In the genomic region with DNA sequence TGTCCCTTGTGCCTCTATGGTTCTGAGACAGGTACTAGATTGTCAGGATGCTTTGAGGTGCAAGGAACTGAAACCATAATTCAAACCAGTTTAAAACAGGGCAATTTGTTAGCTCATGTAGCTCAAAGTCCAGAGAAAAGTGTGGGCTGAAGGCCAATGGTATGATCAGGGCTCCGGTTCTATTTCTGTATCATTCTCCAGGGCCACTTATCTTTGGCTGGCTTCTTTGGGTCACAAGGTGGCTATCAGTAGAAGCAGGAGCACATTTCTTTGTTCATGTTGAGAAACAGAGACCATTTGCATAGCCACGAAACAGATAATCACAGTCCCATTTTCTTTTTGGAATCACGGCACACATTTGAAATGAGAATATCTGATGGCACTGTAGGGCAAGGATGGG, we compare ENCODE assay signal across 1 cellular context.
TF ChIP-seq lines count a peak whose summit lies in the region.

No MANE protein-coding gene starts in this region.

TF ChIP-seq in K562, 482 proteins besides CTCF, POLR2A, EP300 and RAD21 (continued from another document):
- TF ChIP-seq ZNF407 (IDR thresholded peaks at IDR 0.05; ENCODE audit: low read depth): no peak
- TF ChIP-seq, protein P1, sequence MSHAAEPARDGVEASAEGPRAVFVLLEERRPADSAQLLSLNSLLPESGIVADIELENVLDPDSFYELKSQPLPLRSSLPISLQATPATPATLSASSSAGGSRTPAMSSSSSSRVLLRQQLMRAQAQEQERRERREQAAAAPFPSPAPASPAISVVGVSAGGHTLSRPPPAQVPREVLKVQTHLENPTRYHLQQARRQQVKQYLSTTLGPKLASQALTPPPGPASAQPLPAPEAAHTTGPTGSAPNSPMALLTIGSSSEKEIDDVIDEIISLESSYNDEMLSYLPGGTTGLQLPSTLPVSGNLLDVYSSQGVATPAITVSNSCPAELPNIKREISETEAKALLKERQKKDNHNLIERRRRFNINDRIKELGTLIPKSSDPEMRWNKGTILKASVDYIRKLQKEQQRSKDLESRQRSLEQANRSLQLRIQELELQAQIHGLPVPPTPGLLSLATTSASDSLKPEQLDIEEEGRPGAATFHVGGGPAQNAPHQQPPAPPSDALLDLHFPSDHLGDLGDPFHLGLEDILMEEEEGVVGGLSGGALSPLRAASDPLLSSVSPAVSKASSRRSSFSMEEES (CRISPR knock-in tag; IDR thresholded peaks at IDR 0.05): no peak
- TF ChIP-seq ZNF232 (CRISPR knock-in tag; IDR thresholded peaks at IDR 0.05): no peak
- TF ChIP-seq ZNF133 (CRISPR knock-in tag; IDR thresholded peaks at IDR 0.05): no peak
- no peak for TF ChIP-seq PCBP1 (IDR thresholded peaks at IDR 0.05; ENCODE audit: low read depth, low read length, poor library complexity, severe bottlenecking)
- TF ChIP-seq, protein P2, sequence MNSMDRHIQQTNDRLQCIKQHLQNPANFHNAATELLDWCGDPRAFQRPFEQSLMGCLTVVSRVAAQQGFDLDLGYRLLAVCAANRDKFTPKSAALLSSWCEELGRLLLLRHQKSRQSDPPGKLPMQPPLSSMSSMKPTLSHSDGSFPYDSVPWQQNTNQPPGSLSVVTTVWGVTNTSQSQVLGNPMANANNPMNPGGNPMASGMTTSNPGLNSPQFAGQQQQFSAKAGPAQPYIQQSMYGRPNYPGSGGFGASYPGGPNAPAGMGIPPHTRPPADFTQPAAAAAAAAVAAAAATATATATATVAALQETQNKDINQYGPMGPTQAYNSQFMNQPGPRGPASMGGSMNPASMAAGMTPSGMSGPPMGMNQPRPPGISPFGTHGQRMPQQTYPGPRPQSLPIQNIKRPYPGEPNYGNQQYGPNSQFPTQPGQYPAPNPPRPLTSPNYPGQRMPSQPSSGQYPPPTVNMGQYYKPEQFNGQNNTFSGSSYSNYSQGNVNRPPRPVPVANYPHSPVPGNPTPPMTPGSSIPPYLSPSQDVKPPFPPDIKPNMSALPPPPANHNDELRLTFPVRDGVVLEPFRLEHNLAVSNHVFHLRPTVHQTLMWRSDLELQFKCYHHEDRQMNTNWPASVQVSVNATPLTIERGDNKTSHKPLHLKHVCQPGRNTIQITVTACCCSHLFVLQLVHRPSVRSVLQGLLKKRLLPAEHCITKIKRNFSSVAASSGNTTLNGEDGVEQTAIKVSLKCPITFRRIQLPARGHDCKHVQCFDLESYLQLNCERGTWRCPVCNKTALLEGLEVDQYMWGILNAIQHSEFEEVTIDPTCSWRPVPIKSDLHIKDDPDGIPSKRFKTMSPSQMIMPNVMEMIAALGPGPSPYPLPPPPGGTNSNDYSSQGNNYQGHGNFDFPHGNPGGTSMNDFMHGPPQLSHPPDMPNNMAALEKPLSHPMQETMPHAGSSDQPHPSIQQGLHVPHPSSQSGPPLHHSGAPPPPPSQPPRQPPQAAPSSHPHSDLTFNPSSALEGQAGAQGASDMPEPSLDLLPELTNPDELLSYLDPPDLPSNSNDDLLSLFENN (IDR thresholded peaks at IDR 0.05; ENCODE audit: low read depth in 2 of 2, low read length in 2 of 2): no peak
- TF ChIP-seq KDM1A (IDR thresholded peaks at IDR 0.05): peak in 1 of 2 experiments; percentile 36; a peak in 1 of 4 replicates
- TF ChIP-seq RAD51 (IDR thresholded peaks at IDR 0.05; ENCODE audit: borderline replicate concordance, low read depth): no peak
- no peak for TF ChIP-seq RBM39 (optimal IDR thresholded peaks at IDR 0.05; ENCODE audit: low read depth, low read length)
- no peak for TF ChIP-seq SNRNP70 (optimal IDR thresholded peaks at IDR 0.05; ENCODE audit: low read depth, low read length)
- TF ChIP-seq, protein P3, sequence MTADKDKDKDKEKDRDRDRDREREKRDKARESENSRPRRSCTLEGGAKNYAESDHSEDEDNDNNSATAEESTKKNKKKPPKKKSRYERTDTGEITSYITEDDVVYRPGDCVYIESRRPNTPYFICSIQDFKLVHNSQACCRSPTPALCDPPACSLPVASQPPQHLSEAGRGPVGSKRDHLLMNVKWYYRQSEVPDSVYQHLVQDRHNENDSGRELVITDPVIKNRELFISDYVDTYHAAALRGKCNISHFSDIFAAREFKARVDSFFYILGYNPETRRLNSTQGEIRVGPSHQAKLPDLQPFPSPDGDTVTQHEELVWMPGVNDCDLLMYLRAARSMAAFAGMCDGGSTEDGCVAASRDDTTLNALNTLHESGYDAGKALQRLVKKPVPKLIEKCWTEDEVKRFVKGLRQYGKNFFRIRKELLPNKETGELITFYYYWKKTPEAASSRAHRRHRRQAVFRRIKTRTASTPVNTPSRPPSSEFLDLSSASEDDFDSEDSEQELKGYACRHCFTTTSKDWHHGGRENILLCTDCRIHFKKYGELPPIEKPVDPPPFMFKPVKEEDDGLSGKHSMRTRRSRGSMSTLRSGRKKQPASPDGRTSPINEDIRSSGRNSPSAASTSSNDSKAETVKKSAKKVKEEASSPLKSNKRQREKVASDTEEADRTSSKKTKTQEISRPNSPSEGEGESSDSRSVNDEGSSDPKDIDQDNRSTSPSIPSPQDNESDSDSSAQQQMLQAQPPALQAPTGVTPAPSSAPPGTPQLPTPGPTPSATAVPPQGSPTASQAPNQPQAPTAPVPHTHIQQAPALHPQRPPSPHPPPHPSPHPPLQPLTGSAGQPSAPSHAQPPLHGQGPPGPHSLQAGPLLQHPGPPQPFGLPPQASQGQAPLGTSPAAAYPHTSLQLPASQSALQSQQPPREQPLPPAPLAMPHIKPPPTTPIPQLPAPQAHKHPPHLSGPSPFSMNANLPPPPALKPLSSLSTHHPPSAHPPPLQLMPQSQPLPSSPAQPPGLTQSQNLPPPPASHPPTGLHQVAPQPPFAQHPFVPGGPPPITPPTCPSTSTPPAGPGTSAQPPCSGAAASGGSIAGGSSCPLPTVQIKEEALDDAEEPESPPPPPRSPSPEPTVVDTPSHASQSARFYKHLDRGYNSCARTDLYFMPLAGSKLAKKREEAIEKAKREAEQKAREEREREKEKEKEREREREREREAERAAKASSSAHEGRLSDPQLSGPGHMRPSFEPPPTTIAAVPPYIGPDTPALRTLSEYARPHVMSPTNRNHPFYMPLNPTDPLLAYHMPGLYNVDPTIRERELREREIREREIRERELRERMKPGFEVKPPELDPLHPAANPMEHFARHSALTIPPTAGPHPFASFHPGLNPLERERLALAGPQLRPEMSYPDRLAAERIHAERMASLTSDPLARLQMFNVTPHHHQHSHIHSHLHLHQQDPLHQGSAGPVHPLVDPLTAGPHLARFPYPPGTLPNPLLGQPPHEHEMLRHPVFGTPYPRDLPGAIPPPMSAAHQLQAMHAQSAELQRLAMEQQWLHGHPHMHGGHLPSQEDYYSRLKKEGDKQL (CRISPR knock-in tag; IDR thresholded peaks at IDR 0.05; ENCODE audit: borderline replicate concordance): no peak
- TF ChIP-seq CBFA2T2 (conservative IDR thresholded peaks at IDR 0.05): peak; percentile 42
- peak in 1 of 2 experiments; percentile 57; a peak in 1 of 4 replicates for TF ChIP-seq RCOR1 (IDR thresholded peaks at IDR 0.05; ENCODE audit: borderline replicate concordance in 1 of 2, low read depth in 2 of 2, low read length in 2 of 2)
- TF ChIP-seq THAP12 (CRISPR knock-in tag; IDR thresholded peaks at IDR 0.05): no peak
